Comparison of ENCODE assay signal across 27 cellular contexts in genomic region chr2:224253464-224253863, GRCh38.
DNase-seq lines count a peak whose midpoint lies in the region; ATAC-seq, FAIRE-seq and TF ChIP-seq lines count a peak whose summit lies in the region.
"Had no signal": no experiment of that assay in that cellular context is flagged by ENCODE, and none has a peak within 500 bp of the region (broad histone marks: within the 10 kb centered on the region; RNA-seq: fewer than 3 reads in every experiment).

No MANE protein-coding gene starts in this region.

- H3K9me3 Mint-ChIP-seq in activated T-helper 1 cell treated with anti-CD3 and anti-CD28 coated beads, Interleukin-12 subunit alpha, Interleukin-12 subunit beta, Interleukin-2, Interleukin-4 antibody, amounts not matched to agents 30 ng/mL and 10 ng/mL and 1 ng/mL, durations not matched to agents 14 hours and 24 hours and 36 hours: no peaks in the 10 kb centered on the region
- H3K9me3 Mint-ChIP-seq: CD8-positive, alpha-beta memory T cell had no signal

- no peak for TF ChIP-seq EP300 in K562 (IDR thresholded peaks at IDR 0.05; ENCODE audit: low read length)

- no peak for TF ChIP-seq CTCF in HEK293 (tag by site-specific recombination; IDR thresholded peaks at IDR 0.05)
- no peak for TF ChIP-seq CTCF in K562 (IDR thresholded peaks at IDR 0.05 in 2 of 3, conservative IDR thresholded peaks at IDR 0.05 in 1 of 3; ENCODE audit: insufficient read depth in 2 of 3, low read depth in 1 of 3, low read length in 3 of 3)
- TF ChIP-seq CTCF in smooth muscle cell (IDR thresholded peaks at IDR 0.05; ENCODE audit: borderline replicate concordance, insufficient read depth, poor library complexity, severe bottlenecking): no peak

- H3K27me3 ChIP-seq in K562 (ENCODE audit: control insufficient read depth in 2 of 2, insufficient read depth in 2 of 2, low read length in 2 of 2) (no peaks in the 10 kb centered on the region), smooth muscle cell (ENCODE audit: low read depth) (no peaks in the 10 kb centered on the region)
- H3K27me3 ChIP-seq: BE2C, BLaER1 had no signal

- DNase-seq in K562 (ENCODE audit: extremely low read depth in 1 of 4, low spot score in 3 of 4): no peak
- DNase-seq in smooth muscle cell (lab: John Stamatoyannopoulos, UW; ENCODE audit: unreplicated experiment): no peak
- no peak for DNase-seq in activated T-helper 1 cell treated with anti-CD3 and anti-CD28 coated beads, Interleukin-12 subunit alpha, Interleukin-12 subunit beta, Interleukin-2, Interleukin-4 antibody, amounts not matched to agents 30 ng/mL and 10 ng/mL and 1 ng/mL, durations not matched to agents 14 hours and 24 hours and 36 hours (ENCODE audit: low spot score)
- DNase-seq: 8988T; ACHN; BE2C; C1 segment of cervical spinal cord; CD4-positive, alpha-beta memory T cell; CD4-positive, CD25-positive, alpha-beta regulatory T cell; CD8-positive, alpha-beta memory T cell; COR-L47; DMS 273 treated with DMSO at 0.1 percent for 48 hours; DMS153; DMS53; DMS79; DND-41; EL; GDM1 had no signal

- H3K36me3 ChIP-seq in HEK293 (ENCODE audit: control insufficient read depth in 2 of 2, insufficient read depth in 1 of 2, low read length in 2 of 2) (no peaks in the 10 kb centered on the region), K562 (ENCODE audit: control insufficient read depth, insufficient read depth, low read length) (no peaks in the 10 kb centered on the region), smooth muscle cell (ENCODE audit: low read depth) (no peaks in the 10 kb centered on the region)
- H3K36me3 ChIP-seq: BE2C, BLaER1 had no signal

- POLR2A ChIA-PET in HEK293 (lab: Yijun Ruan, JAX): no interaction called here
- POLR2A ChIA-PET in K562 (lab: Yijun Ruan, JAX): no interaction called here

- TF ChIP-seq POLR2A in K562 (conservative IDR thresholded peaks at IDR 0.05): no peak

- no peak for FAIRE-seq in K562 (lab: Jason Lieb, UNC)
- FAIRE-seq: A204.1, GM12878, GM12892, GM19239 had no signal

- H3K4me1 ChIP-seq in HEK293 (ENCODE audit: control insufficient read depth, insufficient read depth, low read length): no peaks in the 10 kb centered on the region
- no peaks in the 10 kb centered on the region for H3K4me1 ChIP-seq in K562 (replicated peaks in 1 of 2; ENCODE audit: control insufficient read depth in 2 of 2, insufficient read depth in 2 of 2, low read length in 2 of 2)
- H3K4me1 ChIP-seq in smooth muscle cell (ENCODE audit: low read depth): no peaks in the 10 kb centered on the region
- H3K4me1 ChIP-seq: BE2C, BLaER1 had no signal

- no TSS peak for BruUV-seq in K562 (replicated peaks; lab: Mats Ljungman, UMichigan)

- H3F3A ChIP-seq in smooth muscle cell (ENCODE audit: low read depth): no peaks in the 10 kb centered on the region

- H3K9me1 ChIP-seq in K562 (ENCODE audit: control insufficient read depth, insufficient read depth, low read length): no peaks in the 10 kb centered on the region

- ATAC-seq in K562 (no peak), GM18498 (IDR thresholded peaks at IDR 0.05; ENCODE audit: unreplicated experiment) (no peak), HG02588 (IDR thresholded peaks at IDR 0.05; ENCODE audit: unreplicated experiment) (no peak)
- ATAC-seq: GM12878 had no signal

- H3K9me3 ChIP-seq in HEK293 (ENCODE audit: control insufficient read depth, insufficient read depth, low read depth, low read length): no peaks in the 10 kb centered on the region
- H3K9me3 ChIP-seq in K562 (replicated peaks; ENCODE audit: control insufficient read depth, insufficient read depth, low read depth, low read length): no peaks in the 10 kb centered on the region
- no peaks in the 10 kb centered on the region for H3K9me3 ChIP-seq in smooth muscle cell (replicated peaks; ENCODE audit: low read depth)
- H3K9me3 ChIP-seq: BE2C, BLaER1 had no signal

- no peak overlapping the region for H3K4me3 ChIP-seq in HEK293 (ENCODE audit: low read depth, low read length)
- no peak overlapping the region for H3K4me3 ChIP-seq in K562
- H3K4me3 ChIP-seq in smooth muscle cell: no peak overlapping the region
- H3K4me3 ChIP-seq: BLaER1, GM12878 had no signal

- H4K20me1 ChIP-seq in K562 (replicated peaks; ENCODE audit: control insufficient read depth, insufficient read depth, low read length): no peaks in the 10 kb centered on the region
- no peaks in the 10 kb centered on the region for H4K20me1 ChIP-seq in smooth muscle cell (ENCODE audit: low read depth)
- H4K20me1 ChIP-seq: BLaER1 had no signal

- no peak overlapping the region for H2AFZ ChIP-seq in K562 (ENCODE audit: low read depth, low read length)
- no peak overlapping the region for H2AFZ ChIP-seq in smooth muscle cell (ENCODE audit: low read depth)

- no peak overlapping the region for H3K4me3 Mint-ChIP-seq in activated T-helper 1 cell treated with anti-CD3 and anti-CD28 coated beads, Interleukin-12 subunit alpha, Interleukin-12 subunit beta, Interleukin-2, Interleukin-4 antibody, amounts not matched to agents 30 ng/mL and 10 ng/mL and 1 ng/mL, durations not matched to agents 14 hours and 24 hours and 36 hours
- H3K4me3 Mint-ChIP-seq: CD14-positive monocyte; CD4-positive, alpha-beta memory T cell; CD4-positive, CD25-positive, alpha-beta regulatory T cell; CD8-positive, alpha-beta memory T cell had no signal

- whole genome bisulfite sequencing in K562 (ENCODE audit: insufficient coverage, low coverage, missing lambda C conversion rate): 0% methylated on average over 1 of the region's 1 CpG
- 100% methylated on average over 1 of the region's 1 CpG for WGBS in smooth muscle cell (ENCODE audit: low lambda C conversion rate)

- in situ Hi-C loops in K562 (cut with MboI): no loop called here

- no peak overlapping the region for H3K27ac Mint-ChIP-seq in activated T-helper 1 cell treated with anti-CD3 and anti-CD28 coated beads, Interleukin-12 subunit alpha, Interleukin-12 subunit beta, Interleukin-2, Interleukin-4 antibody, amounts not matched to agents 30 ng/mL and 10 ng/mL and 1 ng/mL, durations not matched to agents 14 hours and 24 hours and 36 hours
- H3K27ac Mint-ChIP-seq: CD14-positive monocyte; CD4-positive, alpha-beta memory T cell; CD4-positive, CD25-positive, alpha-beta regulatory T cell; CD8-positive, alpha-beta memory T cell had no signal

- no peaks in the 10 kb centered on the region for H3K79me2 ChIP-seq in K562 (ENCODE audit: control insufficient read depth, insufficient read depth, low read length)
- H3K79me2 ChIP-seq in smooth muscle cell (ENCODE audit: low read depth): no peaks in the 10 kb centered on the region

- TF ChIP-seq RAD21 in K562 (CRISPR knock-in tag; conservative IDR thresholded peaks at IDR 0.05 in 1 of 2, IDR thresholded peaks at IDR 0.05 in 1 of 2): no peak

- intact Hi-C loops in K562 (cut with micrococcal nuclease): no loop called here
- intact Hi-C loops in activated T-helper 1 cell treated with anti-CD3 and anti-CD28 coated beads, Interleukin-12 subunit alpha, Interleukin-12 subunit beta, Interleukin-2, Interleukin-4 antibody, amounts not matched to agents 30 ng/mL and 10 ng/mL and 1 ng/mL, durations not matched to agents 14 hours and 24 hours and 36 hours (cut with micrococcal nuclease): no loop called here

- H3K9ac ChIP-seq in K562 (ENCODE audit: insufficient read depth in 1 of 2, low read depth in 2 of 2, low read length in 2 of 2) (no peak overlapping the region), smooth muscle cell (ENCODE audit: low read depth) (no peak overlapping the region)
- H3K9ac ChIP-seq: BLaER1 had no signal

- H3K27ac ChIP-seq in HEK293 (ENCODE audit: extremely low read depth, low read depth, low read length) (no peak overlapping the region), K562 (ENCODE audit: extremely low read depth, low read depth, low read length) (no peak overlapping the region), smooth muscle cell (ENCODE audit: low read depth) (peak overlapping the region; percentile 22)
- H3K27ac ChIP-seq: BLaER1 had no signal

- CTCF ChIA-PET in HEK293 (lab: Yijun Ruan, JAX) (no interaction called here), K562 (lab: Yijun Ruan, JAX; ENCODE audit: low intra/inter-chr PET ratio) (no interaction called here)

- H3K4me2 ChIP-seq in K562 (ENCODE audit: insufficient read depth, low read length) (no peak overlapping the region), smooth muscle cell (no peak overlapping the region)
- H3K4me2 ChIP-seq: BLaER1 had no signal

- no peaks in the 10 kb centered on the region for H3K4me1 Mint-ChIP-seq in activated T-helper 1 cell treated with anti-CD3 and anti-CD28 coated beads, Interleukin-12 subunit alpha, Interleukin-12 subunit beta, Interleukin-2, Interleukin-4 antibody, amounts not matched to agents 30 ng/mL and 10 ng/mL and 1 ng/mL, durations not matched to agents 14 hours and 24 hours and 36 hours (ENCODE audit: low read depth)
- H3K4me1 Mint-ChIP-seq: CD14-positive monocyte; CD4-positive, alpha-beta memory T cell; CD4-positive, CD25-positive, alpha-beta regulatory T cell; CD8-positive, alpha-beta memory T cell had no signal

- no peaks in the 10 kb centered on the region for H3K36me3 Mint-ChIP-seq in activated T-helper 1 cell treated with anti-CD3 and anti-CD28 coated beads, Interleukin-12 subunit alpha, Interleukin-12 subunit beta, Interleukin-2, Interleukin-4 antibody, amounts not matched to agents 30 ng/mL and 10 ng/mL and 1 ng/mL, durations not matched to agents 14 hours and 24 hours and 36 hours (ENCODE audit: low read depth)
- H3K36me3 Mint-ChIP-seq: CD14-positive monocyte; CD4-positive, alpha-beta memory T cell; CD4-positive, CD25-positive, alpha-beta regulatory T cell; CD8-positive, alpha-beta memory T cell had no signal

- peaks cover 4% of the 10 kb centered on the region for H3K27me3 Mint-ChIP-seq in activated T-helper 1 cell treated with anti-CD3 and anti-CD28 coated beads, Interleukin-12 subunit alpha, Interleukin-12 subunit beta, Interleukin-2, Interleukin-4 antibody, amounts not matched to agents 30 ng/mL and 10 ng/mL and 1 ng/mL, durations not matched to agents 14 hours and 24 hours and 36 hours (ENCODE audit: insufficient read depth)
- H3K27me3 Mint-ChIP-seq: CD4-positive, CD25-positive, alpha-beta regulatory T cell had no signal

TF ChIP-seq in HEK293, 187 proteins besides CTCF, POLR2A, EP300 and RAD21 (continues in another document):
- no peak for TF ChIP-seq ZNF426 (tag by site-specific recombination; IDR thresholded peaks at IDR 0.05)
- peak; percentile 98 for TF ChIP-seq ZNF596 (tag by site-specific recombination; IDR thresholded peaks at IDR 0.05)

TF ChIP-seq in K562, 482 proteins besides CTCF, POLR2A, EP300 and RAD21 (continues in another document):
- TF ChIP-seq FOSL1 (tag; conservative IDR thresholded peaks at IDR 0.05) (no peak), ZNF174 (CRISPR knock-in tag; IDR thresholded peaks at IDR 0.05) (no peak)
